Comparison of ENCODE assay signal across 1 cellular context in the genomic region with DNA sequence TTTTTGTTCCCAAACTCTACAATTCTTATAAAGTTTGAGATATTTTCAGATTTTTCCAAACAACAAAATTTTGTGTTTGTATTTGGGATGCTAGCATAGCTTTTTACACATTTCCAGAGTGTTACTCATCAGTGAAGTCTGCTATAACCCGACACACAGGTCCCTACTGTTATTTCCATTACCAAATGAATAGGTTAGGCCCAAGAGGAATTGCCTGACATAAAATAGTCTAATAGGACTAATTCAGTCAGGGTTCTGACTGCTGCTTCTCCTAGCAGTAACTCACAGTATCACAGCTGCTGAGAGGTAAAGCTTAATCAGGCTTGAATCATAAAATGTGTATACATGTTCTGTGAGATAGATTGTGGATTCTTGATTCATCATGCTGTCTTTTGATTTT.
TF ChIP-seq lines count a peak whose summit lies in the region.

No MANE protein-coding gene starts in this region.

TF ChIP-seq in H1, 55 proteins besides CTCF, POLR2A, EP300 and RAD21:
- TF ChIP-seq BACH1 (IDR thresholded peaks at IDR 0.05; ENCODE audit: low read length) (no peak), RFX5 (IDR thresholded peaks at IDR 0.05; ENCODE audit: borderline replicate concordance, low read depth, low read length) (no peak), SP4 (IDR thresholded peaks at IDR 0.05; ENCODE audit: low read length) (no peak), JUND (IDR thresholded peaks at IDR 0.05; ENCODE audit: low read length) (no peak), CHD1 (IDR thresholded peaks at IDR 0.05; ENCODE audit: low read depth, low read length) (no peak), RXRA (IDR thresholded peaks at IDR 0.05; ENCODE audit: insufficient read depth, low read depth, low read length) (no peak), ASH2L (IDR thresholded peaks at IDR 0.05; ENCODE audit: low read length) (no peak)
